In genomic region chr10:75207868-75208167, GRCh38 we compare ENCODE assay signal across 1 cellular context.
TF ChIP-seq lines count a peak whose summit lies in the region.

No MANE protein-coding gene starts in this region.

TF ChIP-seq in HCT116, 20 proteins besides CTCF, POLR2A, EP300 and RAD21 (continued from another document):
- TF ChIP-seq REST (IDR thresholded peaks at IDR 0.05; ENCODE audit: low read depth) (no peak), POLR2AphosphoS5 (IDR thresholded peaks at IDR 0.05; ENCODE audit: low read depth, low read length) (no peak), FOSL1 (IDR thresholded peaks at IDR 0.05; ENCODE audit: low read depth) (no peak), MAX (IDR thresholded peaks at IDR 0.05) (no peak), ZFX (IDR thresholded peaks at IDR 0.05) (no peak), ATF3 (IDR thresholded peaks at IDR 0.05) (no peak), SRF (IDR thresholded peaks at IDR 0.05; ENCODE audit: low read depth) (no peak), TCF7L2 (IDR thresholded peaks at IDR 0.05; ENCODE audit: borderline replicate concordance, extremely low read depth, insufficient read depth, insufficient read length) (no peak)
